9 cellular contexts compared by ENCODE assay signal in genomic region chr16:62225675-62226074, GRCh38.
DNase-seq lines count a peak whose midpoint lies in the region; ATAC-seq and TF ChIP-seq lines count a peak whose summit lies in the region.
"Had no signal": no experiment of that assay in that cellular context is flagged by ENCODE, and none has a peak within 500 bp of the region (broad histone marks: within the 10 kb centered on the region; RNA-seq: fewer than 3 reads in every experiment).

No MANE protein-coding gene starts in this region.

- no peaks in the 10 kb centered on the region for H3K4me1 ChIP-seq in Loucy (ENCODE audit: insufficient read depth, low read length, poor library complexity, severe bottlenecking)
- no peaks in the 10 kb centered on the region for H3K4me1 ChIP-seq in SK-N-SH (ENCODE audit: control insufficient read depth in 1 of 2, insufficient read depth in 2 of 2, low read depth in 1 of 2, low read length in 1 of 2)

- H3K9ac ChIP-seq in Loucy (ENCODE audit: low read depth, low read length, poor library complexity, severe bottlenecking) = no peak overlapping the region
- no peak overlapping the region for H3K9ac ChIP-seq in SK-N-SH

- H3K9me3 ChIP-seq in Loucy (ENCODE audit: insufficient read depth, low read depth, low read length) (no peaks in the 10 kb centered on the region), SK-N-SH (no peaks in the 10 kb centered on the region)
- H3K9me3 ChIP-seq: neutrophil had no signal

- no peak overlapping the region for H3K27ac ChIP-seq in SK-N-SH (ENCODE audit: low read depth in 2 of 2, low read length in 1 of 2)
- H3K27ac ChIP-seq: neutrophil had no signal

- TF ChIP-seq CTCF in Loucy (conservative IDR thresholded peaks at IDR 0.05; ENCODE audit: low read length) (peak; percentile 59), SK-N-SH (IDR thresholded peaks at IDR 0.05) (peak; percentile 64), fibroblast of mammary gland (conservative IDR thresholded peaks at IDR 0.05; ENCODE audit: control insufficient read depth, insufficient read depth, low read depth, low read length) (peak; percentile 11)

- no peak overlapping the region for H3K4me2 ChIP-seq in Loucy (ENCODE audit: low read depth, low read length, poor library complexity, severe bottlenecking)
- H3K4me2 ChIP-seq in SK-N-SH = no peak overlapping the region

- CTCF ChIA-PET in SK-N-SH (lab: Yijun Ruan, JAX) = interaction anchor here (0.8 to 2.8 kb wide), 9 partner anchors 9 to 1064 kb away, joined by 3 to 18 read pairs (median 4); no protein-coding TSS in a partner anchor

- H2AFZ ChIP-seq in Loucy (ENCODE audit: low read length) (no peak overlapping the region), SK-N-SH (ENCODE audit: low read depth) (no peak overlapping the region)

- in situ Hi-C loops in G401 (cut with HindIII; ENCODE audit: low sequenced_read_pairs) = no loop called here

- no peaks in the 10 kb centered on the region for H4K20me1 ChIP-seq in Loucy (ENCODE audit: insufficient read depth, low read length, poor library complexity, severe bottlenecking)
- no peaks in the 10 kb centered on the region for H4K20me1 ChIP-seq in SK-N-SH (ENCODE audit: insufficient read depth)

- no peak for TF ChIP-seq EP300 in SK-N-SH (IDR thresholded peaks at IDR 0.05; ENCODE audit: borderline replicate concordance in 1 of 2, low read depth in 1 of 2, low read length in 1 of 2)

- H3F3A ChIP-seq in Loucy (ENCODE audit: low read depth) (no peaks in the 10 kb centered on the region), SK-N-SH (replicated peaks; ENCODE audit: insufficient read depth) (no peaks in the 10 kb centered on the region)

- H3K27me3 ChIP-seq in Loucy (ENCODE audit: insufficient read depth, low read length, poor library complexity, severe bottlenecking) = no peaks in the 10 kb centered on the region
- no peaks in the 10 kb centered on the region for H3K27me3 ChIP-seq in SK-N-SH (ENCODE audit: insufficient read depth)
- H3K27me3 ChIP-seq: neutrophil had no signal

- no peak overlapping the region for H3K4me3 ChIP-seq in Loucy (ENCODE audit: low read length, poor library complexity, severe bottlenecking)
- no peak overlapping the region for H3K4me3 ChIP-seq in SK-N-SH (ENCODE audit: low read depth in 2 of 2, low read length in 1 of 2)
- no peak overlapping the region for H3K4me3 ChIP-seq in fibroblast of mammary gland (ENCODE audit: control insufficient read depth, low read depth, low read length)

- POLR2A ChIA-PET in SK-N-SH (lab: Yijun Ruan, JAX) = no interaction called here

- H3K79me2 ChIP-seq in Loucy (ENCODE audit: insufficient read depth, low read length) (no peaks in the 10 kb centered on the region), SK-N-SH (ENCODE audit: insufficient read depth) (no peaks in the 10 kb centered on the region)

- TF ChIP-seq RAD21 in SK-N-SH (IDR thresholded peaks at IDR 0.05; ENCODE audit: low read length) = peak; percentile 58

- no peaks in the 10 kb centered on the region for H3K9me2 ChIP-seq in Loucy (replicated peaks; ENCODE audit: low read depth, low read length)
- H3K9me2 ChIP-seq in SK-N-SH = no peaks in the 10 kb centered on the region

- 77% methylated on average over 7 of the region's 7 CpGs for WGBS in SK-N-SH (ENCODE audit: low lambda C conversion rate)

- H3K36me3 ChIP-seq in Loucy (ENCODE audit: insufficient read depth, low read length) (no peaks in the 10 kb centered on the region), SK-N-SH (replicated peaks in 1 of 2; ENCODE audit: control insufficient read depth in 1 of 2, insufficient read depth in 2 of 2, low read length in 1 of 2) (no peaks in the 10 kb centered on the region)
- H3K36me3 ChIP-seq: neutrophil had no signal

- DNase-seq in G401 (ENCODE audit: low spot score) (peak; percentile 20), SK-N-SH (peak; percentile 25), fibroblast of mammary gland (ENCODE audit: low read depth) (peak; percentile 15), pons (ENCODE audit: low spot score) (peak; percentile 85), NCI-H526 treated with DMSO at 0.1 percent for 48 hours (lab: John Stamatoyannopoulos, UW) (no peak)

- ATAC-seq in GM21786 (IDR thresholded peaks at IDR 0.05; ENCODE audit: unreplicated experiment) = peak; percentile 95
- no peak for ATAC-seq in GM21528 (IDR thresholded peaks at IDR 0.05; ENCODE audit: low FRiP score, unreplicated experiment)

TF ChIP-seq in SK-N-SH, 30 proteins besides CTCF, POLR2A, EP300 and RAD21:
- TF ChIP-seq NRF1 (IDR thresholded peaks at IDR 0.05; ENCODE audit: low read depth, low read length) (no peak), SMC3 (IDR thresholded peaks at IDR 0.05; ENCODE audit: low read depth, low read length) (peak; percentile 54; the same call in 1 of the 2 replicates)

Comparison
In these comparisons a context has a peak if more than half of its experiments do, and no peak if none do; other contexts are left out.
1. CTCF ChIP-seq: peak in every context shown above with its lines; median percentile 64 in SK-N-SH; 59 in Loucy; 11 in fibroblast of mammary gland.